ENCODE assay signal across 34 cellular contexts in genomic region chr6:163206196-163206595, GRCh38.
"Had no signal": no experiment of that assay in that cellular context is flagged by ENCODE, and none has a peak within 500 bp of the region (broad histone marks: within the 10 kb centered on the region; RNA-seq: fewer than 3 reads in every experiment).

No MANE protein-coding gene starts in this region.

- H3K4me3 ChIP-seq: adrenal gland, ascending aorta, body of pancreas, breast epithelium, cardiac muscle cell had no signal

- H3K9me3 ChIP-seq: adrenal gland, ascending aorta, body of pancreas had no signal

- ATAC-seq: activated naive CD4-positive, alpha-beta T cell treated with anti-CD3 and anti-CD28 coated beads, Interleukin-2, amount 50 U/mL, for 72 hours; activated naive CD8-positive, alpha-beta T cell treated with anti-CD3 and anti-CD28 coated beads, Interleukin-2, amount 50 U/mL, for 24 hours; activated T-cell treated with anti-CD3 and anti-CD28 coated beads, Interleukin-2, amount 50 U/mL, for 4 hours; activated T-cell treated with anti-CD3 and anti-CD28 coated beads, Interleukin-2, amount 50 U/mL, for 72 hours; activated T-helper 17 cell treated with anti-CD3 and anti-CD28 coated beads, Interleukin-2, amount 50 U/mL, for 72 hours; body of pancreas had no signal

- FAIRE-seq: astrocyte, bronchial epithelial cell had no signal

- H3K27me3 ChIP-seq: adrenal gland, ascending aorta, body of pancreas, brain microvascular endothelial cell, breast epithelium, cardiac muscle cell had no signal

- H3K36me3 ChIP-seq: adrenal gland, ascending aorta, brain microvascular endothelial cell, breast epithelium, cardiac muscle cell had no signal

- H3K4me1 ChIP-seq: adrenal gland, ascending aorta, body of pancreas, breast epithelium had no signal

- DNase-seq: activated effector memory CD4-positive, alpha-beta T cell treated with anti-CD3 and anti-CD28 coated beads, Interleukin-2, amount 50 U/mL, for 16 hours; activated effector memory CD4-positive, alpha-beta T cell treated with Interleukin-2 at 50 U/mL for 16 hours; activated gamma-delta T cell; activated gamma-delta T cell treated with Interleukin-2 at 50 U/mL for 16 hours; activated naive CD4-positive, alpha-beta T cell; activated naive CD4-positive, alpha-beta T cell treated with anti-CD3 and anti-CD28 coated beads for 36 hours; activated naive CD4-positive, alpha-beta T cell treated with anti-CD3 and anti-CD28 coated beads, Interleukin-2, amount 10 ng/mL, durations not matched to agents 7 days and 5 days; activated naive CD4-positive, alpha-beta T cell treated with anti-CD3 and anti-CD28 coated beads, Interleukin-2, amount 50 U/mL, for 16 hours; activated naive CD4-positive, alpha-beta T cell treated with Interleukin-2 at 50 U/mL for 16 hours; activated naive CD8-positive, alpha-beta T cell treated with anti-CD3 and anti-CD28 coated beads for 36 hours; activated naive CD8-positive, alpha-beta T cell treated with anti-CD3 and anti-CD28 coated beads, Interleukin-2, amount 10 ng/mL, durations not matched to agents 7 days and 5 days; activated naive CD8-positive, alpha-beta T cell treated with anti-CD3 and anti-CD28 coated beads, Interleukin-2, amount 50 U/mL, for 24 hours; activated T-cell treated with anti-CD3 and anti-CD28 coated beads, Interleukin-2, amount 50 U/mL, for 1 hour; activated T-cell treated with anti-CD3 and anti-CD28 coated beads, Interleukin-2, amount 50 U/mL, for 24 hours; activated T-cell treated with anti-CD3 and anti-CD28 coated beads, Interleukin-2, amount 50 U/mL, for 4 hours; activated T-cell treated with anti-CD3 and anti-CD28 coated beads, Interleukin-2, amount 50 U/mL, for 48 hours; activated T-cell treated with anti-CD3 and anti-CD28 coated beads, Interleukin-2, amount 50 U/mL, for 72 hours; adrenal gland; amniotic stem cell; amygdala; anterior cingulate cortex; aorta; body of pancreas; brain microvascular endothelial cell; caudate nucleus; central memory CD4-positive, alpha-beta T cell; cerebellar nuclear complex had no signal

- H3K27ac ChIP-seq: adrenal gland, ascending aorta, body of pancreas, brain microvascular endothelial cell, breast epithelium, cardiac muscle cell had no signal
